14 cellular contexts compared by ENCODE assay signal in the genomic region with DNA sequence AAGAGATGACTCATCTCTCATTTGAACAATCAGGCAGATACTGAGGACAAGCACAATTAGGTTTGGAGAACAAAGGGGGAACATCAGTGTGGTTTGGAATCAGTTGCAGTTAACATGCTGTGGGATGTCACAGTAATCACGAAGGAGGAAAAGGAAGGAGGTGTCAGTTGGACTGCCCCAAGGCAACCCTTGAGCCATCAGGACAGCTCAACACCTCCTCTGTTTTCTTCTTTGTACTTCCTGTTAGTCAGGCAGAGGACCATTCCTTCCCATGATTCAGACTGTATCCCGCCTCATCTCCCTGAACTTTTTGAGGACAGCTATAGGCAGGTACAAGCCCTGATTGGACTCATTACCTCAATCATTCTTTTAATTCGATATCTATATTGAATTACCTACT.
DNase-seq lines count a peak whose midpoint lies in the region; ATAC-seq and TF ChIP-seq lines count a peak whose summit lies in the region.
"Had no signal": no experiment of that assay in that cellular context is flagged by ENCODE, and none has a peak within 500 bp of the region (broad histone marks: within the 10 kb centered on the region; RNA-seq: fewer than 3 reads in every experiment).

No MANE protein-coding gene starts in this region.

- no peak for TF ChIP-seq EP300 in gastroesophageal sphincter (IDR thresholded peaks at IDR 0.05)

- intact Hi-C loops in dorsolateral prefrontal cortex (cut with DNase I) = no loop called here

- ATAC-seq in gastroesophageal sphincter = no peak
- no peak for ATAC-seq in HG03175 (IDR thresholded peaks at IDR 0.05; ENCODE audit: unreplicated experiment)
- ATAC-seq: CD8-positive, alpha-beta T cell; GM12878 had no signal

- H3K36me3 ChIP-seq in gastroesophageal sphincter = no peaks in the 10 kb centered on the region
- H3K36me3 ChIP-seq: BLaER1 treated with 17β-estradiol and CSF1 and Interleukin-3, amounts not matched to agents 10 nM and 100 nM had no signal

- peaks cover 11% of the 10 kb centered on the region for H3K27me3 ChIP-seq in gastroesophageal sphincter
- H3K27me3 ChIP-seq in dorsolateral prefrontal cortex = peaks cover 0 to 10% (median 0%) of the 10 kb centered on the region in 45 donors
- H3K27me3 ChIP-seq: BLaER1 treated with 17β-estradiol and CSF1 and Interleukin-3, amounts not matched to agents 10 nM and 100 nM had no signal

- no peak for TF ChIP-seq POLR2A in gastroesophageal sphincter (IDR thresholded peaks at IDR 0.05)

- TF ChIP-seq CTCF in gastroesophageal sphincter (IDR thresholded peaks at IDR 0.05) = no peak
- TF ChIP-seq CTCF in dorsolateral prefrontal cortex (IDR thresholded peaks at IDR 0.05 in 54 of 56, conservative IDR thresholded peaks at IDR 0.05 in 2 of 56; ENCODE audit: low read depth in 1 of 56, partially characterized antibody in 56 of 56) = no peak

- peaks cover 0 to 7% (median 0%) of the 10 kb centered on the region in 3 donors for H3K9me3 ChIP-seq in gastroesophageal sphincter
- H3K9me3 ChIP-seq: BLaER1 treated with 17β-estradiol and CSF1 and Interleukin-3, amounts not matched to agents 10 nM and 100 nM had no signal

- no peak overlapping the region for H3K4me3 ChIP-seq in gastroesophageal sphincter
- no peak overlapping the region for H3K4me3 ChIP-seq in dorsolateral prefrontal cortex
- H3K4me3 ChIP-seq: BLaER1 treated with 17β-estradiol and CSF1 and Interleukin-3, amounts not matched to agents 10 nM and 100 nM; GM12878 had no signal

- H3K4me1 ChIP-seq in gastroesophageal sphincter = no peaks in the 10 kb centered on the region
- H3K4me1 ChIP-seq: BLaER1 treated with 17β-estradiol and CSF1 and Interleukin-3, amounts not matched to agents 10 nM and 100 nM had no signal

- DNase-seq in DMS153 (lab: John Stamatoyannopoulos, UW) = peak; percentile 23
- no peak for DNase-seq in DMS153 treated with DMSO at 0.1 percent for 48 hours (lab: John Stamatoyannopoulos, UW; ENCODE audit: unreplicated experiment)
- peak; percentile 77 for DNase-seq in HT1080 (ENCODE audit: low read depth)
- peak; percentile 30 for DNase-seq in NCI-H69 (lab: John Stamatoyannopoulos, UW)
- peak; percentile 54 for DNase-seq in islet precursor cell
- DNase-seq in dorsolateral prefrontal cortex = no peak
- DNase-seq: CD8-positive, alpha-beta T cell; DMS79 treated with DMSO at 0.1 percent for 48 hours; H9 had no signal

- 63 to 80% methylated on average over 2 to 3 of the region's 3 CpGs for WGBS in gastroesophageal sphincter (ENCODE audit: low coverage in 1 of 2), 2 donors

- no peak overlapping the region for H3K27ac ChIP-seq in gastroesophageal sphincter
- no peak overlapping the region for H3K27ac ChIP-seq in dorsolateral prefrontal cortex
- H3K27ac ChIP-seq: 22Rv1; BLaER1 treated with 17β-estradiol and CSF1 and Interleukin-3, amounts not matched to agents 10 nM and 100 nM had no signal

Comparison
In these comparisons a context has a peak if more than half of its experiments do, and no peak if none do; other contexts are left out.
1. DNase-seq: peak in DMS153 (single experiment), HT1080 (single experiment), NCI-H69 (single experiment) and islet precursor cell (single experiment); none in DMS153 treated with DMSO at 0.1 percent for 48 hours (single experiment) and dorsolateral prefrontal cortex (0 of 10).